8 cellular contexts compared by ENCODE assay signal in the genomic region with DNA sequence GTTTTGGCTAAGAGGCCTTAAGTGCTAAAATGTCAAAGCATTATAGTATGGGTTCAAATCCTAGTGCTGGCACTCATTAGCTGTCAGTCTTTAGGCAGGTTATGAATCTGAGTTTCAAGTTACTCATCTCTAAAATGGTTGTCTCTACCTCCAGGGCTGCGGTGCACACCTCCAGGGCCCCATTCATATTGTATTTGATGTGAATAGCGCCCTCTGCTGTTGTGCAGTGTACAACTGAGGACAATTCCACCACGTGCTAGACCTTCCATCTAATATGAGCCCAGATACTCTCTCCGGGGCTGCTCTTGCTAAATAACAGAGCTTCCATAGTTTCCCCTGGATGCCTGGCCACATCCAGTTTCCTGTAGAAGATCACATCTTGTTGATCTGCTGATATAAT. TPM values are rescaled to one million over a fixed set of nuclear protein-coding genes. Genes with fewer than 3 reads are reported as not detected.
DNase-seq lines count a peak whose midpoint lies in the region; ATAC-seq and TF ChIP-seq lines count a peak whose summit lies in the region.

No MANE protein-coding gene starts in this region.

- DNase-seq in heart right ventricle (no peak), right atrium auricular region (ENCODE audit: low spot score) (no peak), endothelial cell (ENCODE audit: low spot score) (peak; percentile 25)
- peak; percentile 91 for DNase-seq in activated CD4-positive, alpha-beta T cell treated with anti-CD3 and anti-CD28 coated beads, Interleukin-2, amount 10 ng/mL, durations not matched to agents 7 days and 5 days
- peak; percentile 71 to 85 for DNase-seq in stimulated activated CD4-positive, alpha-beta T cell treated with anti-CD3 and anti-CD28 coated beads, Interleukin-4, amount 100 ng/mL, for 48 hours (ENCODE audit: low read depth in 2 of 2)

- no peaks in the 10 kb centered on the region for H3K9me3 ChIP-seq in heart right ventricle
- no peaks in the 10 kb centered on the region for H3K9me3 ChIP-seq in right atrium auricular region

- H3K27me3 ChIP-seq in heart right ventricle (no peaks in the 10 kb centered on the region), right atrium auricular region (no peaks in the 10 kb centered on the region)

- no peak overlapping the region for H3K4me3 Mint-ChIP-seq in activated CD4-positive, alpha-beta T cell treated with anti-CD3 and anti-CD28 coated beads, Interleukin-2, amount 10 ng/mL, durations not matched to agents 7 days and 5 days
- H3K4me3 Mint-ChIP-seq in endothelial cell (ENCODE audit: unreplicated experiment) = no peak overlapping the region

- H3K36me3 ChIP-seq in heart right ventricle = peaks cover 0 to 100% (median 46%) of the 10 kb centered on the region in 9 donors
- peaks cover 65% of the 10 kb centered on the region for H3K36me3 ChIP-seq in right atrium auricular region

- ATAC-seq in heart right ventricle (no peak), GM18505 (IDR thresholded peaks at IDR 0.05; ENCODE audit: unreplicated experiment) (no peak), GM19035 (IDR thresholded peaks at IDR 0.05; ENCODE audit: unreplicated experiment) (no peak), GM21717 (IDR thresholded peaks at IDR 0.05; ENCODE audit: unreplicated experiment) (no peak)

- POLR2A ChIA-PET in activated CD4-positive, alpha-beta T cell treated with anti-CD3 and anti-CD28 coated beads, Interleukin-2, amount 10 ng/mL, durations not matched to agents 7 days and 5 days (lab: Charles Lee) = no interaction called here

- H3K9me3 Mint-ChIP-seq in activated CD4-positive, alpha-beta T cell treated with anti-CD3 and anti-CD28 coated beads, Interleukin-2, amount 10 ng/mL, durations not matched to agents 7 days and 5 days = no peaks in the 10 kb centered on the region
- H3K9me3 Mint-ChIP-seq in endothelial cell (ENCODE audit: unreplicated experiment) = no peaks in the 10 kb centered on the region

- 63 to 64% methylated on average over 4 of the region's 4 CpGs for WGBS in heart right ventricle, 2 donors

- peaks cover 88% of the 10 kb centered on the region for H3K36me3 Mint-ChIP-seq in activated CD4-positive, alpha-beta T cell treated with anti-CD3 and anti-CD28 coated beads, Interleukin-2, amount 10 ng/mL, durations not matched to agents 7 days and 5 days (ENCODE audit: low read depth)
- peaks cover 44% of the 10 kb centered on the region for H3K36me3 Mint-ChIP-seq in endothelial cell (ENCODE audit: low read depth, unreplicated experiment)

- H3K4me3 ChIP-seq in heart right ventricle (no peak overlapping the region), right atrium auricular region (no peak overlapping the region)

- peaks cover 72% of the 10 kb centered on the region for H3K4me1 Mint-ChIP-seq in activated CD4-positive, alpha-beta T cell treated with anti-CD3 and anti-CD28 coated beads, Interleukin-2, amount 10 ng/mL, durations not matched to agents 7 days and 5 days
- peaks cover 9% of the 10 kb centered on the region for H3K4me1 Mint-ChIP-seq in endothelial cell (ENCODE audit: unreplicated experiment)

- TF ChIP-seq CTCF in heart right ventricle (IDR thresholded peaks at IDR 0.05) (peak in 8 of 9 donors; percentile 8 to 48 (median 36)), right atrium auricular region (IDR thresholded peaks at IDR 0.05) (peak in 1 of 2 donors; percentile 39), endothelial cell (IDR thresholded peaks at IDR 0.05; ENCODE audit: unreplicated experiment) (peak; percentile 35)

- H3K27ac ChIP-seq in heart right ventricle (no peak overlapping the region), right atrium auricular region (no peak overlapping the region)

- CTCF ChIA-PET in activated CD4-positive, alpha-beta T cell treated with anti-CD3 and anti-CD28 coated beads, Interleukin-2, amount 10 ng/mL, durations not matched to agents 7 days and 5 days (lab: Charles Lee) = interaction anchor here (0.5 to 8.2 kb wide), 23 partner anchors 11 to 436 kb away, joined by 3 to 56 read pairs (median 4); partner anchors contain the start of genes DPH3 and OXNAD1

- no peaks in the 10 kb centered on the region for H3K27me3 Mint-ChIP-seq in activated CD4-positive, alpha-beta T cell treated with anti-CD3 and anti-CD28 coated beads, Interleukin-2, amount 10 ng/mL, durations not matched to agents 7 days and 5 days
- peaks cover 9% of the 10 kb centered on the region for H3K27me3 Mint-ChIP-seq in endothelial cell (ENCODE audit: unreplicated experiment)

- intact Hi-C loops in heart right ventricle (cut with DNase I) = no loop called here

- H3K4me1 ChIP-seq in heart right ventricle (peaks cover 0 to 19% (median 0%) of the 10 kb centered on the region in 9 donors), right atrium auricular region (no peaks in the 10 kb centered on the region)

- peak overlapping the region; percentile 83 for H3K27ac Mint-ChIP-seq in activated CD4-positive, alpha-beta T cell treated with anti-CD3 and anti-CD28 coated beads, Interleukin-2, amount 10 ng/mL, durations not matched to agents 7 days and 5 days
- no peak overlapping the region for H3K27ac Mint-ChIP-seq in endothelial cell (ENCODE audit: unreplicated experiment)

- no peak for TF ChIP-seq POLR2A in GM18505 (IDR thresholded peaks at IDR 0.05; ENCODE audit: borderline replicate concordance, extremely low read depth, insufficient read depth, insufficient read length)

RNA-seq across cellular contexts. Expression of gene OXNAD1, which starts 54.3 kb away (rescaled TPM):
- total RNA-seq in heart right ventricle = 10 to 100 TPM; 13.1 to 22.8 (median 18.1) TPM
- polyA plus RNA-seq in heart right ventricle = 10 to 100 TPM in 1 of 2 donors, 1 to 10 TPM in 1; 4.2 to 14.6 TPM
- 10 to 100 TPM in 1 of 2 donors, 1 to 10 TPM in 1; 9.8 to 15.7 TPM for total RNA-seq in right atrium auricular region
- 10 to 100 TPM; 64.0 to 70.4 TPM for total RNA-seq in activated CD4-positive, alpha-beta T cell treated with anti-CD3 and anti-CD28 coated beads, Interleukin-2, amount 10 ng/mL, durations not matched to agents 7 days and 5 days
- 10.9 TPM for total RNA-seq in endothelial cell (ENCODE audit: unreplicated experiment)

RNA-seq across cellular contexts. Expression of gene DPH3, which starts 54.6 kb away (rescaled TPM):
- total RNA-seq in heart right ventricle = 10 to 100 TPM; 15.5 to 24.5 (median 18.7) TPM
- 10 to 100 TPM in 1 of 2 donors, 1 to 10 TPM in 1; 5.5 to 22.1 TPM for polyA plus RNA-seq in heart right ventricle
- 10 to 100 TPM; 17.3 to 17.7 TPM for total RNA-seq in right atrium auricular region
- total RNA-seq in activated CD4-positive, alpha-beta T cell treated with anti-CD3 and anti-CD28 coated beads, Interleukin-2, amount 10 ng/mL, durations not matched to agents 7 days and 5 days = 10 to 100 TPM; 12.6 to 14.4 TPM
- total RNA-seq in endothelial cell (ENCODE audit: unreplicated experiment) = 33.3 TPM

Comparison
In these comparisons a context has a peak if more than half of its experiments do, and no peak if none do; other contexts are left out.
1. DNase-seq: peak in activated CD4-positive, alpha-beta T cell treated with anti-CD3 and anti-CD28 coated beads, Interleukin-2, amount 10 ng/mL, durations not matched to agents 7 days and 5 days (single experiment), endothelial cell (single experiment) and stimulated activated CD4-positive, alpha-beta T cell treated with anti-CD3 and anti-CD28 coated beads, Interleukin-4, amount 100 ng/mL, for 48 hours (2 of 2); none in heart right ventricle (0 of 2) and right atrium auricular region (single experiment).